ENCODE assay signal across 17 cellular contexts in genomic region chr9:121786998-121787422, GRCh38.
DNase-seq lines count a peak whose midpoint lies in the region; FAIRE-seq and TF ChIP-seq lines count a peak whose summit lies in the region.
"Had no signal": no experiment of that assay in that cellular context is flagged by ENCODE, and none has a peak within 500 bp of the region (broad histone marks: within the 10 kb centered on the region; RNA-seq: fewer than 3 reads in every experiment).

No MANE protein-coding gene starts in this region.

- H3K79me2 ChIP-seq in H9 (ENCODE audit: insufficient read depth, low read length) (no peaks in the 10 kb centered on the region), H1 (ENCODE audit: control insufficient read depth in 1 of 2, insufficient read depth in 2 of 2, low read length in 2 of 2) (no peaks in the 10 kb centered on the region), neural progenitor cell (ENCODE audit: low read depth) (no peaks in the 10 kb centered on the region)

- H3K56ac ChIP-seq in H9 (ENCODE audit: insufficient read length, low read depth, low read length) (no peak overlapping the region), H1 (replicated peaks; ENCODE audit: insufficient read length, low read depth, low read length) (no peak overlapping the region)

- H3K27me3 ChIP-seq in H9 (ENCODE audit: insufficient read depth, low read length) (no peaks in the 10 kb centered on the region), H1 (replicated peaks in 1 of 4; ENCODE audit: control insufficient read depth in 3 of 4, extremely low read depth in 1 of 4, insufficient read depth in 3 of 4, low read length in 3 of 4) (no peaks in the 10 kb centered on the region), neural progenitor cell (no peaks in the 10 kb centered on the region)
- H3K27me3 ChIP-seq: SJCRH30 had no signal

- H3K36me3 ChIP-seq in H1 (ENCODE audit: control insufficient read depth in 2 of 4, insufficient read depth in 4 of 4, low read length in 3 of 4) = peaks cover 0 to 5% (median under 1%) of the 10 kb centered on the region in 4 experiments; a peak in 5 of 8 replicates
- no peaks in the 10 kb centered on the region for H3K36me3 ChIP-seq in neural progenitor cell
- H3K36me3 ChIP-seq: SJCRH30 had no signal

- H2BK120ac ChIP-seq in H9 (ENCODE audit: low read depth, low read length, poor library complexity, severe bottlenecking) (no peak overlapping the region), H1 (replicated peaks; ENCODE audit: low read depth, low read length) (no peak overlapping the region)

- H3K4me1 ChIP-seq in H9 (ENCODE audit: insufficient read depth, low read length) (peaks cover 2% of the 10 kb centered on the region; the same call in 1 of the 2 replicates), H1 (replicated peaks in 1 of 4; ENCODE audit: control insufficient read depth in 3 of 4, insufficient read depth in 4 of 4, low read length in 3 of 4) (peaks cover 0 to 20% (median 10%) of the 10 kb centered on the region in 4 experiments; a peak in 6 of 7 replicates), neural progenitor cell (peaks cover 34% of the 10 kb centered on the region)
- H3K4me1 ChIP-seq: HAP-1, SJCRH30 had no signal

- no peaks in the 10 kb centered on the region for H3K9me3 ChIP-seq in H9 (ENCODE audit: control insufficient read depth, low read depth, low read length)
- H3K9me3 ChIP-seq in H1 (ENCODE audit: insufficient read depth in 2 of 2, low read depth in 1 of 2, low read length in 1 of 2) = no peaks in the 10 kb centered on the region
- no peaks in the 10 kb centered on the region for H3K9me3 ChIP-seq in neural progenitor cell (ENCODE audit: low read depth)
- H3K9me3 ChIP-seq: HAP-1, SJCRH30 had no signal

- H2BK15ac ChIP-seq in H9 (ENCODE audit: low read depth, low read length) (no peak overlapping the region), H1 (ENCODE audit: low read length) (no peak overlapping the region)

- no peak overlapping the region for H3K9ac ChIP-seq in H9 (ENCODE audit: extremely low read depth, insufficient read length, low read length)
- H3K9ac ChIP-seq in H1 (replicated peaks in 1 of 4; ENCODE audit: extremely low read depth in 1 of 4, low read depth in 3 of 4, low read length in 3 of 4) = no peak overlapping the region
- H3K9ac ChIP-seq in neural progenitor cell = no peak overlapping the region

- H2AFZ ChIP-seq in H9 (ENCODE audit: low read length) (no peak overlapping the region), H1 (ENCODE audit: low read length) (no peak overlapping the region), neural progenitor cell (replicated peaks) (no peak overlapping the region)

- no peak overlapping the region for H2BK12ac ChIP-seq in H9 (ENCODE audit: insufficient read length, low read depth, low read length)
- H2BK12ac ChIP-seq in H1 (ENCODE audit: low read depth, low read length) = no peak overlapping the region

- H3K23me2 ChIP-seq in H9 (ENCODE audit: insufficient read length, low read depth, low read length, poor library complexity, severe bottlenecking) (no peaks in the 10 kb centered on the region), H1 (ENCODE audit: low read depth, low read length) (peaks cover 4% of the 10 kb centered on the region; the same call in 1 of the 2 replicates)

- no peak overlapping the region for H3T11ph ChIP-seq in H9 (ENCODE audit: low read length)

- H3K4me3 ChIP-seq in H1 (ENCODE audit: extremely low read depth in 1 of 4, insufficient read depth in 2 of 4, low read depth in 3 of 4, low read length in 4 of 4) (no peak overlapping the region), neural progenitor cell (no peak overlapping the region)
- H3K4me3 ChIP-seq: HAP-1, SJCRH30 had no signal

- H4K8ac ChIP-seq in H9 (replicated peaks; ENCODE audit: insufficient read length, low read depth, low read length) = no peak overlapping the region
- H4K8ac ChIP-seq in H1 (ENCODE audit: extremely low read depth, insufficient read depth, low read length) = no peak overlapping the region

- TF ChIP-seq RAD21 in H1 (IDR thresholded peaks at IDR 0.05 in 1 of 2, conservative IDR thresholded peaks at IDR 0.05 in 1 of 2; ENCODE audit: low read depth in 2 of 2, low read length in 2 of 2) = no peak

- H3K14ac ChIP-seq in H9 (ENCODE audit: insufficient read depth, low read length) (no peak overlapping the region), H1 (ENCODE audit: insufficient read length) (no peak overlapping the region)

- TF ChIP-seq CTCF in H9 (conservative IDR thresholded peaks at IDR 0.05) (no peak), H1 (IDR thresholded peaks at IDR 0.05; ENCODE audit: control extremely low read depth in 1 of 3, insufficient read depth in 1 of 3, low read depth in 1 of 3, low read length in 3 of 3) (no peak), neural progenitor cell (IDR thresholded peaks at IDR 0.05) (no peak), MCF 10A (IDR thresholded peaks at IDR 0.05; ENCODE audit: unreplicated experiment) (no peak)

- no peak overlapping the region for H4K91ac ChIP-seq in H9 (ENCODE audit: insufficient read length, low read depth, low read length)
- H4K91ac ChIP-seq in H1 (replicated peaks; ENCODE audit: insufficient read length, low read length) = peak overlapping the region; percentile 73

- no peak overlapping the region for H4K5ac ChIP-seq in H9 (ENCODE audit: insufficient read length, low read depth, low read length)
- no peak overlapping the region for H4K5ac ChIP-seq in H1 (ENCODE audit: insufficient read length, low read depth, low read length)

- H3K4me3 Mint-ChIP-seq in H9 = no peak overlapping the region
- H3K4me3 Mint-ChIP-seq in neural progenitor cell = no peak overlapping the region
- H3K4me3 Mint-ChIP-seq in MCF 10A (ENCODE audit: unreplicated experiment) = no peak overlapping the region

- H3K36me3 Mint-ChIP-seq in H9 (ENCODE audit: insufficient read depth in 1 of 3, low read depth in 3 of 3) (peaks cover 3 to 9% (median 7%) of the 10 kb centered on the region in 3 experiments; a peak in 6 of 7 replicates), neural progenitor cell (peaks cover 14% of the 10 kb centered on the region), MCF 10A (ENCODE audit: insufficient read depth, unreplicated experiment) (no peaks in the 10 kb centered on the region)

- CTCF ChIA-PET in H1 (lab: Charles Lee; ENCODE audit: partially characterized antibody) = interaction anchor here (0.7 kb wide), 1 partner anchor 105 kb away, joined by 3 read pairs; no protein-coding TSS in a partner anchor
- CTCF ChIA-PET in MCF 10A (lab: Yijun Ruan, JAX) = interaction anchor here (0.7 kb wide), 2 partner anchors 312 to 1246 kb away, joined by 3 to 4 read pairs; no protein-coding TSS in a partner anchor

- POLR2A ChIA-PET in H1 (lab: Charles Lee; ENCODE audit: partially characterized antibody) (no interaction called here), MCF 10A (lab: Yijun Ruan, JAX) (no interaction called here)

- no CpG with 5 or more reads among the region's 8 CpGs for WGBS in H9 (ENCODE audit: extremely low coverage, insufficient read length, low lambda C conversion rate)
- WGBS in H1 (ENCODE audit: extremely low coverage in 1 of 2, insufficient coverage in 1 of 2, insufficient read length in 1 of 2, insufficient replicate concordance in 2 of 2, low coverage in 1 of 2, low lambda C conversion rate in 2 of 2, missing lambda C conversion rate in 1 of 2), 2 experiments = 91% methylated on average over 5 of the region's 8 CpGs; no CpG with 5 or more reads in 1 of the 2 experiments

- FAIRE-seq in GM12892 (lab: Jason Lieb, UNC) = no peak
- FAIRE-seq in H1 (lab: Jason Lieb, UNC) = no peak
- FAIRE-seq: D721Med had no signal

- H2AK5ac ChIP-seq in H9 (ENCODE audit: insufficient read length, low read length) = no peak overlapping the region
- H2AK5ac ChIP-seq in H1 (ENCODE audit: low read depth, low read length) = no peak overlapping the region

- H3K23ac ChIP-seq in H9 (ENCODE audit: insufficient read length, low read depth, low read length) (no peak overlapping the region), H1 (ENCODE audit: insufficient read length) (no peak overlapping the region)

- H3K27ac ChIP-seq in H9 (ENCODE audit: insufficient read length, low read depth, low read length) = no peak overlapping the region
- H3K27ac ChIP-seq in H1 (ENCODE audit: low read depth, low read length) = no peak overlapping the region
- H3K27ac ChIP-seq in neural progenitor cell = no peak overlapping the region
- H3K27ac ChIP-seq: SJCRH30 had no signal

- TF ChIP-seq POLR2A in GM12892 (IDR thresholded peaks at IDR 0.05; ENCODE audit: low read depth, low read length) (no peak), H1 (IDR thresholded peaks at IDR 0.05; ENCODE audit: control extremely low read depth in 1 of 2, low read depth in 2 of 2, low read length in 2 of 2) (no peak)

- no peak overlapping the region for H3K18ac ChIP-seq in H9 (ENCODE audit: insufficient read length, low read depth, low read length)
- no peak overlapping the region for H3K18ac ChIP-seq in H1 (ENCODE audit: extremely low read depth, low read length)

- peaks cover 2 to 6% of the 10 kb centered on the region in 2 experiments; a peak in 2 of 5 replicates for H3K9me3 Mint-ChIP-seq in H9
- no peaks in the 10 kb centered on the region for H3K9me3 Mint-ChIP-seq in neural progenitor cell
- H3K9me3 Mint-ChIP-seq in MCF 10A (ENCODE audit: unreplicated experiment) = no peaks in the 10 kb centered on the region

- intact Hi-C loops in MCF 10A (cut with micrococcal nuclease) = no loop called here

- H3K4me2 ChIP-seq in H9 (ENCODE audit: insufficient read depth, insufficient read length, low read length) (no peak overlapping the region), H1 (ENCODE audit: insufficient read depth in 1 of 2, low read depth in 2 of 2, low read length in 2 of 2) (no peak overlapping the region), neural progenitor cell (no peak overlapping the region)

- DNase-seq in GM12892 (ENCODE audit: insufficient read length) = peak; percentile 13
- peak; percentile 28 for DNase-seq in H9
- no peak for DNase-seq in H1 (ENCODE audit: low read depth in 1 of 2, low spot score in 2 of 2)
- peak; percentile 33 for DNase-seq in neural progenitor cell (ENCODE audit: low spot score)
- no peak for DNase-seq in OCI-M1 (lab: John Stamatoyannopoulos, UW)
- DNase-seq in cortex of kidney (lab: John Stamatoyannopoulos, UW) = no peak
- DNase-seq in MCF 10A (ENCODE audit: unreplicated experiment) = no peak
- DNase-seq: C1 segment of cervical spinal cord, DMS79, KBM-7, MV-4-11, NCI-H187 treated with DMSO at 0.1 percent for 48 hours, NCI-H345, NCI-H526, SJCRH30 had no signal

- H3K27ac Mint-ChIP-seq in H9 = peak overlapping the region in 2 of 3 experiments; percentile 79 to 83; a peak in 1 of 7 replicates
- no peak overlapping the region for H3K27ac Mint-ChIP-seq in neural progenitor cell
- no peak overlapping the region for H3K27ac Mint-ChIP-seq in MCF 10A (ENCODE audit: low read depth, unreplicated experiment)

- H2BK20ac ChIP-seq in H9 (ENCODE audit: low read depth, low read length, poor library complexity, severe bottlenecking) (no peak overlapping the region), H1 (ENCODE audit: low read length) (no peak overlapping the region)

- H3F3A ChIP-seq in neural progenitor cell (ENCODE audit: low read depth) = peaks cover 20% of the 10 kb centered on the region

- TF ChIP-seq EP300 in H1 (IDR thresholded peaks at IDR 0.05; ENCODE audit: borderline replicate concordance in 1 of 2, low read depth in 2 of 2, low read length in 2 of 2) = no peak

- peaks cover 40 to 56% of the 10 kb centered on the region in 2 experiments for H3K4me1 Mint-ChIP-seq in H9
- peaks cover 43% of the 10 kb centered on the region for H3K4me1 Mint-ChIP-seq in neural progenitor cell
- no peaks in the 10 kb centered on the region for H3K4me1 Mint-ChIP-seq in MCF 10A (ENCODE audit: insufficient read depth, unreplicated experiment)

- H4K20me1 ChIP-seq in H9 (ENCODE audit: control insufficient read depth, insufficient read depth, insufficient read length) (no peaks in the 10 kb centered on the region), H1 (replicated peaks in 1 of 2; ENCODE audit: control insufficient read depth in 1 of 2, insufficient read depth in 2 of 2, low read length in 2 of 2) (peaks cover 0 to 2% of the 10 kb centered on the region in 2 experiments), neural progenitor cell (ENCODE audit: low read depth) (peaks cover 16% of the 10 kb centered on the region)

- H2BK5ac ChIP-seq in H9 (ENCODE audit: insufficient read length, low read length) (no peak overlapping the region), H1 (ENCODE audit: low read depth, low read length) (no peak overlapping the region)

- no peaks in the 10 kb centered on the region for H3K79me1 ChIP-seq in H9 (ENCODE audit: insufficient read depth, low read depth, low read length, poor library complexity, severe bottlenecking)
- no peaks in the 10 kb centered on the region for H3K79me1 ChIP-seq in H1 (ENCODE audit: low read depth, low read length)

- BruUV-seq in MCF 10A (replicated peaks; lab: Mats Ljungman, UMichigan) = no TSS peak

- peaks cover 5% of the 10 kb centered on the region for H3K27me3 Mint-ChIP-seq in H9 (ENCODE audit: low read depth)
- H3K27me3 Mint-ChIP-seq in neural progenitor cell (ENCODE audit: insufficient read depth, low read depth) = peaks cover 16% of the 10 kb centered on the region
- H3K27me3 Mint-ChIP-seq in MCF 10A (ENCODE audit: insufficient read depth, unreplicated experiment) = peaks cover 15% of the 10 kb centered on the region

- no peak overlapping the region for H3K4ac ChIP-seq in H9 (ENCODE audit: low read depth, low read length)
- H3K4ac ChIP-seq in H1 (replicated peaks; ENCODE audit: insufficient read length, low read depth, low read length) = no peak overlapping the region

Comparison
In these comparisons a context has a peak if more than half of its experiments do, and no peak if none do; other contexts are left out.
1. DNase-seq: peak in GM12892 (single experiment), H9 (single experiment) and neural progenitor cell (single experiment); none in H1 (0 of 2), OCI-M1 (single experiment), cortex of kidney (single experiment) and MCF 10A (single experiment).
2. H3K27ac Mint-ChIP-seq: peak in H9 (2 of 3); none in neural progenitor cell (single experiment) and MCF 10A (single experiment).